ENCODE assay signal across 16 cellular contexts in the genomic region with DNA sequence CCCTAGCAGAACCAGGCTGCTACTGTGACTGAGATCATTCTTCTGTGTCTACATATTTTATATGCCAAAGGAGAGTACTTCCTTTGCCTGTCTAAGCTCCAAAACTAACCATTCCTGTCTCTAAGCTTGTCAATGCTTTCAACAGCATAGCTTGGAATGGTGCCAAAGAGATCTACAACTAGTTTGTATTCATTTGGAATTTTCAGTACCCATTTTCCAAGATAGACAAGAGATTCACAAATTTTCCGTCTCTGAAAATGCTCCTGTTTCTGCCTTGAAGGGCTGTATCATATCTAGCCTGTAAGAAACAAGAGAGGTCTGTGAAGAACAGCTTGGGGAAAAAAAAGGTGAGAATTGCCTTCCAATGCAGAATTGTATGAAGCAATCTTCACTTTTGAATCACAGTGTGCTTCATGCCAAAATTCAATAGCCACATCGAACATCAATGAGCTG.
A peak's percentile ranks its signal among the peaks of the same experiment; 100 is the strongest.
DNase-seq lines count a peak whose midpoint lies in the region; ATAC-seq, FAIRE-seq and TF ChIP-seq lines count a peak whose summit lies in the region.
"Had no signal": no experiment of that assay in that cellular context is flagged by ENCODE, and none has a peak within 500 bp of the region (broad histone marks: within the 10 kb centered on the region; RNA-seq: fewer than 3 reads in every experiment).

No MANE protein-coding gene starts in this region.

- no peaks in the 10 kb centered on the region for H3K36me3 ChIP-seq in A673 (ENCODE audit: insufficient read depth, low read length, poor library complexity, severe bottlenecking)
- H3K36me3 ChIP-seq in IMR-90 (ENCODE audit: control insufficient read depth, insufficient read depth, low read length), result no peaks in the 10 kb centered on the region
- no peaks in the 10 kb centered on the region for H3K36me3 ChIP-seq in breast epithelium
- H3K36me3 ChIP-seq in GM23338 (ENCODE audit: insufficient read depth), result no peaks in the 10 kb centered on the region; the same call in 1 of the 2 replicates
- H3K36me3 ChIP-seq in pancreas, result no peaks in the 10 kb centered on the region
- H3K36me3 ChIP-seq: Peyer's patch had no signal

- H3K79me1 ChIP-seq in IMR-90 (ENCODE audit: low read depth in 1 of 2, low read length in 2 of 2), result no peaks in the 10 kb centered on the region

- no peaks in the 10 kb centered on the region for H3F3A ChIP-seq in GM23338 (replicated peaks; ENCODE audit: low read depth)

- H4K20me1 ChIP-seq in IMR-90 (ENCODE audit: insufficient read depth, low read length) (no peaks in the 10 kb centered on the region), GM23338 (replicated peaks; ENCODE audit: insufficient read depth) (no peaks in the 10 kb centered on the region)

- H4K91ac ChIP-seq in IMR-90 (ENCODE audit: insufficient read depth, low read depth, low read length), result peak overlapping the region; percentile 89

- 0 out of 2 replicates have a peak overlapping the region, but pooled peaks have one; percentile 25 for H3K9ac ChIP-seq in IMR-90 (ENCODE audit: low read depth, low read length)

- peak overlapping the region; percentile 90 for H2BK5ac ChIP-seq in IMR-90 (ENCODE audit: low read depth, low read length, poor library complexity, severe bottlenecking)

- no peak for TF ChIP-seq POLR2A in IMR-90 (IDR thresholded peaks at IDR 0.05; ENCODE audit: low read depth, low read length)
- TF ChIP-seq POLR2A in breast epithelium (IDR thresholded peaks at IDR 0.05), result no peak

- H3K27ac ChIP-seq in A673 (ENCODE audit: low read depth, low read length, poor library complexity, severe bottlenecking), result no peak overlapping the region
- H3K27ac ChIP-seq in IMR-90 (ENCODE audit: insufficient read depth, low read length), result peak overlapping the region; percentile 67; the same call in 1 of the 2 replicates
- H3K27ac ChIP-seq in breast epithelium, result peak overlapping the region; percentile 45 to 56
- no peak overlapping the region for H3K27ac ChIP-seq in GM23338 (ENCODE audit: low read depth)
- no peak overlapping the region for H3K27ac ChIP-seq in pancreas
- H3K27ac ChIP-seq: coronary artery, Peyer's patch, testis had no signal

- peak overlapping the region; percentile 90; the same call in 1 of the 2 replicates for H4K5ac ChIP-seq in IMR-90 (ENCODE audit: low read depth, low read length)

- no peaks in the 10 kb centered on the region for H3K79me2 ChIP-seq in GM23338 (replicated peaks; ENCODE audit: insufficient read depth)

- H3K56ac ChIP-seq in IMR-90 (ENCODE audit: extremely low read depth, insufficient read depth, low read length), result peak overlapping the region; percentile 56; the same call in 1 of the 2 replicates

- H3K4ac ChIP-seq in IMR-90 (ENCODE audit: low read depth, low read length), result peak overlapping the region; percentile 92

- intact Hi-C loops in A673 (cut with micrococcal nuclease; ENCODE audit: unreplicated experiment) (no loop called here), IMR-90 (cut with micrococcal nuclease) (no loop called here), breast epithelium (cut with DNase I; ENCODE audit: low total_unique reads) (no loop called here), pancreas (cut with DNase I) (no loop called here)

- TF ChIP-seq CTCF in A673 (conservative IDR thresholded peaks at IDR 0.05; ENCODE audit: low read depth, low read length) (no peak), IMR-90 (conservative IDR thresholded peaks at IDR 0.05; ENCODE audit: low read depth, low read length) (no peak), breast epithelium (IDR thresholded peaks at IDR 0.05) (no peak), GM23338 (conservative IDR thresholded peaks at IDR 0.05; ENCODE audit: low read depth in 2 of 2) (no peak), pancreas (IDR thresholded peaks at IDR 0.05) (no peak)

- H3K23ac ChIP-seq in IMR-90 (ENCODE audit: low read depth, low read length), result peak overlapping the region; percentile 26; the same call in 1 of the 2 replicates

- peak overlapping the region; percentile 97; the same call in 2 of the 3 replicates for H2BK15ac ChIP-seq in IMR-90 (ENCODE audit: low read depth, low read length)

- H3K4me1 ChIP-seq in A673 (ENCODE audit: insufficient read depth, low read length, poor library complexity, severe bottlenecking) (peaks cover 5% of the 10 kb centered on the region), IMR-90 (ENCODE audit: control insufficient read depth, insufficient read depth, low read length) (peaks cover 6% of the 10 kb centered on the region; the same call in 1 of the 2 replicates), breast epithelium (peaks cover 0 to 4% of the 10 kb centered on the region in 2 donors), GM23338 (ENCODE audit: insufficient read depth) (0 out of 2 replicates have a peak, but pooled peaks cover 8% of the 10 kb centered on the region), pancreas (no peaks in the 10 kb centered on the region)
- H3K4me1 ChIP-seq: Peyer's patch, testis had no signal

- no peak for FAIRE-seq in pancreas (lab: Jason Lieb, UNC)

- BruUV-seq in A673 (replicated peaks; lab: Mats Ljungman, UMichigan) (no TSS peak), IMR-90 (replicated peaks; lab: Mats Ljungman, UMichigan) (no TSS peak)

- in situ Hi-C loops in IMR-90 (cut with MboI; ENCODE audit: low sequenced_read_pairs), result no loop called here

- ATAC-seq in IMR-90 (ENCODE audit: low read depth) (no peak), GM23338 (no peak), pancreas (no peak), GM18909 (IDR thresholded peaks at IDR 0.05; ENCODE audit: poor library complexity, unreplicated experiment) (no peak)
- ATAC-seq: mucosa of descending colon had no signal

- H3K27ac Mint-ChIP-seq in GM23338, result no peak overlapping the region
- H3K27ac Mint-ChIP-seq: activated naive CD8-positive, alpha-beta T cell treated with anti-CD3 and anti-CD28 coated beads for 36 hours; T-helper 1 cell treated with Interleukin-12 subunit alpha and Interleukin-12 subunit beta and Interleukin-4 antibody, amounts not matched to agents 30 μg/mL and 1 μg/mL, for 36 hours had no signal

- H3K4me3 ChIP-seq in A673 (ENCODE audit: low read depth, low read length, poor library complexity, severe bottlenecking), result no peak overlapping the region
- H3K4me3 ChIP-seq in IMR-90 (ENCODE audit: insufficient read depth, low read depth, low read length), result no peak overlapping the region
- no peak overlapping the region for H3K4me3 ChIP-seq in breast epithelium
- H3K4me3 ChIP-seq in GM23338, result no peak overlapping the region
- H3K4me3 ChIP-seq in pancreas, result no peak overlapping the region
- H3K4me3 ChIP-seq: coronary artery, mucosa of descending colon, Peyer's patch, testis had no signal

- dilution Hi-C loops in IMR-90 (cut with HindIII; ENCODE audit: low sequenced_read_pairs, unreplicated experiment), result no loop called here

- no peaks in the 10 kb centered on the region for H3K9me1 ChIP-seq in IMR-90 (ENCODE audit: insufficient read depth, low read length)

- peak overlapping the region; percentile 68 to 85 for H4K8ac ChIP-seq in IMR-90 (ENCODE audit: low read depth in 2 of 2, low read length in 2 of 2)

- peaks cover 14% of the 10 kb centered on the region; the same call in 2 of the 3 replicates for H3K4me1 Mint-ChIP-seq in GM23338
- H3K4me1 Mint-ChIP-seq: activated naive CD8-positive, alpha-beta T cell treated with anti-CD3 and anti-CD28 coated beads for 36 hours had no signal

- H2AK9ac ChIP-seq in IMR-90 (replicated peaks; ENCODE audit: low read depth, low read length, poor library complexity), result no peak overlapping the region

- no peaks in the 10 kb centered on the region for H3K9me2 ChIP-seq in GM23338 (ENCODE audit: insufficient read depth)

- TF ChIP-seq RAD21 in IMR-90 (IDR thresholded peaks at IDR 0.05; ENCODE audit: low read length), result no peak

- H3K9me3 Mint-ChIP-seq in GM23338, result peaks cover 6% of the 10 kb centered on the region; the same call in 2 of the 3 replicates
- H3K9me3 Mint-ChIP-seq: T-helper 1 cell treated with Interleukin-12 subunit alpha and Interleukin-12 subunit beta and Interleukin-4 antibody, amounts not matched to agents 30 μg/mL and 1 μg/mL, for 36 hours had no signal

- H2AFZ ChIP-seq in IMR-90 (replicated peaks; ENCODE audit: low read length, poor library complexity) (no peak overlapping the region), GM23338 (no peak overlapping the region)

- peak overlapping the region; percentile 91 for H2AK5ac ChIP-seq in IMR-90 (ENCODE audit: low read depth, low read length)

- H3K4me2 ChIP-seq in IMR-90 (ENCODE audit: low read depth, low read length) (no peak overlapping the region; the same call in 1 of the 2 replicates), GM23338 (no peak overlapping the region)

- H3K27me3 ChIP-seq in A673 (replicated peaks; ENCODE audit: insufficient read depth, low read depth, low read length, poor library complexity) (no peaks in the 10 kb centered on the region), IMR-90 (ENCODE audit: control insufficient read depth, insufficient read depth, low read length) (no peaks in the 10 kb centered on the region), breast epithelium (no peaks in the 10 kb centered on the region), GM23338 (ENCODE audit: insufficient read depth) (no peaks in the 10 kb centered on the region), pancreas (no peaks in the 10 kb centered on the region)
- H3K27me3 ChIP-seq: Peyer's patch, testis had no signal

- H2BK20ac ChIP-seq in IMR-90 (ENCODE audit: low read depth, low read length), result peak overlapping the region; percentile 95

- DNase-seq in A673 (ENCODE audit: low spot score) (peak; percentile 17), IMR-90 (no peak), breast epithelium (ENCODE audit: low spot score in 2 of 2) (no peak), inferior parietal cortex (ENCODE audit: extremely low spot score) (peak; percentile 33), GM23338 (ENCODE audit: low spot score) (no peak), NCI-H187 (lab: John Stamatoyannopoulos, UW) (no peak), pancreas (no peak)
- DNase-seq: activated naive CD8-positive, alpha-beta T cell treated with anti-CD3 and anti-CD28 coated beads for 36 hours; DND-41; mucosa of descending colon; NCI-H2227 treated with DMSO at 0.1 percent for 48 hours; Peyer's patch; testis had no signal

- H3K9me3 ChIP-seq in A673 (ENCODE audit: low read depth, low read length, poor library complexity, severe bottlenecking), result no peaks in the 10 kb centered on the region
- 0 out of 2 replicates have a peak, but pooled peaks cover 1% of the 10 kb centered on the region for H3K9me3 ChIP-seq in IMR-90 (ENCODE audit: control insufficient read depth, insufficient read depth, low read length)
- no peaks in the 10 kb centered on the region for H3K9me3 ChIP-seq in breast epithelium
- H3K9me3 ChIP-seq in pancreas, result no peaks in the 10 kb centered on the region
- H3K9me3 ChIP-seq: mucosa of descending colon, Peyer's patch, testis had no signal

- peak overlapping the region; percentile 94 for H2BK120ac ChIP-seq in IMR-90 (ENCODE audit: low read depth, low read length)

- no peak overlapping the region for H3K4me3 Mint-ChIP-seq in GM23338
- H3K4me3 Mint-ChIP-seq: activated naive CD8-positive, alpha-beta T cell treated with anti-CD3 and anti-CD28 coated beads for 36 hours; T-helper 1 cell treated with Interleukin-12 subunit alpha and Interleukin-12 subunit beta and Interleukin-4 antibody, amounts not matched to agents 30 μg/mL and 1 μg/mL, for 36 hours had no signal

- WGBS in IMR-90 (ENCODE audit: extremely low coverage in 2 of 2, insufficient read length in 1 of 2), 2 experiments, result 80% methylated on average over 1 of the region's 2 CpGs; no CpG with 5 or more reads in 1 of the 2 experiments
- 66 to 74% methylated on average over 2 of the region's 2 CpGs for WGBS in pancreas, 2 donors

- CTCF ChIA-PET in A673 (lab: Charles Lee), result no interaction called here
- CTCF ChIA-PET in IMR-90 (lab: Yijun Ruan, JAX), result interaction anchor here (0.7 to 1.8 kb wide), 2 partner anchors 29 to 38 kb away, joined by 4 to 5 read pairs; no protein-coding TSS in a partner anchor

- H3K27me3 Mint-ChIP-seq in GM23338 (ENCODE audit: insufficient read depth, low read depth, poor library complexity), result no peaks in the 10 kb centered on the region
- H3K27me3 Mint-ChIP-seq: activated naive CD8-positive, alpha-beta T cell treated with anti-CD3 and anti-CD28 coated beads for 36 hours had no signal

- POLR2A ChIA-PET in A673 (lab: Charles Lee; ENCODE audit: low non-redundant PET), result no interaction called here
- POLR2A ChIA-PET in IMR-90 (lab: Charles Lee; ENCODE audit: unreplicated experiment), result no interaction called here

- H3K36me3 Mint-ChIP-seq in GM23338 (ENCODE audit: low read depth), result no peaks in the 10 kb centered on the region; the same call in 2 of the 3 replicates
- H3K36me3 Mint-ChIP-seq: activated naive CD8-positive, alpha-beta T cell treated with anti-CD3 and anti-CD28 coated beads for 36 hours had no signal

- H3K18ac ChIP-seq in IMR-90 (ENCODE audit: low read depth, low read length), result peak overlapping the region; percentile 96; the same call in 1 of the 2 replicates

- peak overlapping the region; percentile 75 for H3K14ac ChIP-seq in IMR-90 (replicated peaks; ENCODE audit: low read depth, low read length)

Comparison
In these comparisons a context has a peak if more than half of its experiments do, and no peak if none do; other contexts are left out.
1. DNase-seq: peak in A673 (single experiment) and inferior parietal cortex (single experiment); none in IMR-90 (single experiment), breast epithelium (0 of 2), GM23338 (single experiment), NCI-H187 (0 of 2) and pancreas (0 of 6).
2. H3K27ac ChIP-seq: peak in IMR-90 (single experiment) and breast epithelium (2 of 2); none in A673 (single experiment), GM23338 (single experiment) and pancreas (0 of 4).